ENCODE assay signal across 23 cellular contexts in genomic region chr7:141039366-141039765, GRCh38. TPM values are rescaled to one million over a fixed set of nuclear protein-coding genes. Genes with fewer than 3 reads are reported as not detected.
DNase-seq lines count a peak whose midpoint lies in the region; ATAC-seq, FAIRE-seq and TF ChIP-seq lines count a peak whose summit lies in the region.
"Had no signal": no experiment of that assay in that cellular context is flagged by ENCODE, and none has a peak within 500 bp of the region (broad histone marks: within the 10 kb centered on the region; RNA-seq: fewer than 3 reads in every experiment).

No MANE protein-coding gene starts in this region.

- no CpG with 5 or more reads among the region's 3 CpGs for WGBS in mesendoderm (ENCODE audit: extremely low coverage, insufficient coverage, low lambda C conversion rate)
- 49 to 56% methylated on average over 3 of the region's 3 CpGs for WGBS in pancreas, 2 donors

- H3K9me3 ChIP-seq in HEK293 (ENCODE audit: control insufficient read depth, insufficient read depth, low read depth, low read length) (no peaks in the 10 kb centered on the region), adipocyte (ENCODE audit: control insufficient read depth, low read length) (no peaks in the 10 kb centered on the region), pancreas (no peaks in the 10 kb centered on the region)
- H3K9me3 ChIP-seq: esophagus squamous epithelium, left lung, psoas muscle, tibial nerve had no signal

- no peaks in the 10 kb centered on the region for H3K79me1 ChIP-seq in mesendoderm (ENCODE audit: low read length)

- ATAC-seq in HG03354 (IDR thresholded peaks at IDR 0.05; ENCODE audit: poor library complexity, severe bottlenecking, unreplicated experiment) (no peak), GM18519 (IDR thresholded peaks at IDR 0.05; ENCODE audit: low FRiP score, unreplicated experiment) (no peak), pancreas (no peak)
- ATAC-seq: left lung, psoas muscle had no signal

- no peak for FAIRE-seq in pancreas (lab: Jason Lieb, UNC)

- H4K5ac ChIP-seq in mesendoderm (ENCODE audit: low read length): no peak overlapping the region

- POLR2A ChIA-PET in HEK293 (lab: Yijun Ruan, JAX): no interaction called here

- no peak overlapping the region for H2BK15ac ChIP-seq in mesendoderm (replicated peaks; ENCODE audit: low read depth)

- H2BK120ac ChIP-seq in mesendoderm (ENCODE audit: low read depth, low read length): no peak overlapping the region

- no peak overlapping the region for H3K18ac ChIP-seq in mesendoderm (ENCODE audit: low read length)

- H3K4me3 ChIP-seq in HEK293 (ENCODE audit: low read depth, low read length) (no peak overlapping the region), adipocyte (ENCODE audit: low read length) (no peak overlapping the region), mesendoderm (ENCODE audit: low read length) (no peak overlapping the region), pancreas (no peak overlapping the region)
- H3K4me3 ChIP-seq: esophagus squamous epithelium, left lung, psoas muscle, smooth muscle cell, tibial nerve had no signal

- H3K27ac ChIP-seq in HEK293 (ENCODE audit: extremely low read depth, low read depth, low read length): no peak overlapping the region
- no peak overlapping the region for H3K27ac ChIP-seq in mesendoderm (ENCODE audit: low read depth, low read length)
- no peak overlapping the region for H3K27ac ChIP-seq in pancreas
- H3K27ac ChIP-seq: esophagus squamous epithelium, KMS-11, left lung, psoas muscle, tibial nerve had no signal

- H2BK5ac ChIP-seq in mesendoderm (ENCODE audit: low read length): no peak overlapping the region

- TF ChIP-seq CTCF in HEK293 (tag by site-specific recombination; IDR thresholded peaks at IDR 0.05) (no peak), pancreas (IDR thresholded peaks at IDR 0.05) (no peak)

- DNase-seq in Daoy (ENCODE audit: low read depth) (peak; percentile 33), adipocyte (ENCODE audit: low read depth) (peak; percentile 18), mesendoderm (peak; percentile 8), foreskin melanocyte (no peak), pancreas (no peak)
- DNase-seq: AML-193; DMS79 treated with DMSO at 0.1 percent for 48 hours; effector memory CD4-positive, alpha-beta T cell; esophagus squamous epithelium; glutamatergic neuron; left lung; midbrain; NCI-H1694 treated with DMSO at 0.1 percent for 48 hours; NCI-H2227 treated with DMSO at 0.1 percent for 48 hours; psoas muscle; stimulated activated CD4-positive, alpha-beta T cell treated with anti-CD3 and anti-CD28 coated beads, Interleukin-4, amount 100 ng/mL, for 1 hour; T1000 had no signal

- H4K8ac ChIP-seq in mesendoderm (ENCODE audit: low read depth, low read length): no peak overlapping the region

- no peaks in the 10 kb centered on the region for H3K79me2 ChIP-seq in mesendoderm (ENCODE audit: control insufficient read depth, insufficient read depth, low read length)

- H3K56ac ChIP-seq in mesendoderm (ENCODE audit: low read length): no peak overlapping the region

- H3K9ac ChIP-seq in adipocyte (ENCODE audit: low read length) (no peak overlapping the region), mesendoderm (ENCODE audit: low read length) (no peak overlapping the region)
- H3K9ac ChIP-seq: KMS-11 had no signal

- H3K4me1 ChIP-seq in HEK293 (ENCODE audit: control insufficient read depth, insufficient read depth, low read length): no peaks in the 10 kb centered on the region
- H3K4me1 ChIP-seq in adipocyte (ENCODE audit: control insufficient read depth, insufficient read depth, low read length): peaks cover under 1% of the 10 kb centered on the region
- no peaks in the 10 kb centered on the region for H3K4me1 ChIP-seq in mesendoderm (ENCODE audit: control insufficient read depth, low read depth, low read length)
- H3K4me1 ChIP-seq in pancreas: no peaks in the 10 kb centered on the region
- H3K4me1 ChIP-seq: esophagus squamous epithelium, left lung, psoas muscle, tibial nerve had no signal

- H3K4me2 ChIP-seq in mesendoderm (ENCODE audit: low read length): no peak overlapping the region
- H3K4me2 ChIP-seq: KMS-11, smooth muscle cell had no signal

- H3K4ac ChIP-seq in mesendoderm (ENCODE audit: low read depth, low read length): no peak overlapping the region

- H3K27me3 ChIP-seq in adipocyte (replicated peaks; ENCODE audit: control insufficient read depth, insufficient read depth, low read length): no peaks in the 10 kb centered on the region
- H3K27me3 ChIP-seq in mesendoderm (ENCODE audit: insufficient read depth, low read length, poor library complexity): no peaks in the 10 kb centered on the region
- H3K27me3 ChIP-seq in pancreas: no peaks in the 10 kb centered on the region
- H3K27me3 ChIP-seq: esophagus squamous epithelium, left lung, tibial nerve had no signal

- CTCF ChIA-PET in HEK293 (lab: Yijun Ruan, JAX): interaction anchor here (0.7 kb wide), 1 partner anchor 139 kb away, joined by 3 read pairs; no protein-coding TSS in a partner anchor

- no peak overlapping the region for H2AK5ac ChIP-seq in mesendoderm (ENCODE audit: low read length)

- H3K23ac ChIP-seq in mesendoderm (ENCODE audit: low read length): no peak overlapping the region

- intact Hi-C loops in pancreas (cut with DNase I): no loop called here

- no peaks in the 10 kb centered on the region for H3K36me3 ChIP-seq in HEK293 (ENCODE audit: control insufficient read depth in 2 of 2, insufficient read depth in 1 of 2, low read length in 2 of 2)
- no peaks in the 10 kb centered on the region for H3K36me3 ChIP-seq in adipocyte (ENCODE audit: control insufficient read depth, insufficient read depth, low read length, severe bottlenecking)
- H3K36me3 ChIP-seq in mesendoderm (ENCODE audit: control insufficient read depth, insufficient read depth, low read length): no peaks in the 10 kb centered on the region
- no peaks in the 10 kb centered on the region for H3K36me3 ChIP-seq in pancreas
- H3K36me3 ChIP-seq: esophagus squamous epithelium, left lung, tibial nerve had no signal

TF ChIP-seq in HEK293, 187 proteins besides CTCF, POLR2A, EP300 and RAD21 (continues in another document):
- TF ChIP-seq ATF2 (tag by site-specific recombination; IDR thresholded peaks at IDR 0.05; ENCODE audit: low read depth): peak; percentile 91
- no peak for TF ChIP-seq ZNF560 (tag by site-specific recombination; IDR thresholded peaks at IDR 0.05; ENCODE audit: borderline replicate concordance)
- no peak for TF ChIP-seq ZNF311 (tag by site-specific recombination; IDR thresholded peaks at IDR 0.05; ENCODE audit: borderline replicate concordance)
- TF ChIP-seq, protein P1, sequence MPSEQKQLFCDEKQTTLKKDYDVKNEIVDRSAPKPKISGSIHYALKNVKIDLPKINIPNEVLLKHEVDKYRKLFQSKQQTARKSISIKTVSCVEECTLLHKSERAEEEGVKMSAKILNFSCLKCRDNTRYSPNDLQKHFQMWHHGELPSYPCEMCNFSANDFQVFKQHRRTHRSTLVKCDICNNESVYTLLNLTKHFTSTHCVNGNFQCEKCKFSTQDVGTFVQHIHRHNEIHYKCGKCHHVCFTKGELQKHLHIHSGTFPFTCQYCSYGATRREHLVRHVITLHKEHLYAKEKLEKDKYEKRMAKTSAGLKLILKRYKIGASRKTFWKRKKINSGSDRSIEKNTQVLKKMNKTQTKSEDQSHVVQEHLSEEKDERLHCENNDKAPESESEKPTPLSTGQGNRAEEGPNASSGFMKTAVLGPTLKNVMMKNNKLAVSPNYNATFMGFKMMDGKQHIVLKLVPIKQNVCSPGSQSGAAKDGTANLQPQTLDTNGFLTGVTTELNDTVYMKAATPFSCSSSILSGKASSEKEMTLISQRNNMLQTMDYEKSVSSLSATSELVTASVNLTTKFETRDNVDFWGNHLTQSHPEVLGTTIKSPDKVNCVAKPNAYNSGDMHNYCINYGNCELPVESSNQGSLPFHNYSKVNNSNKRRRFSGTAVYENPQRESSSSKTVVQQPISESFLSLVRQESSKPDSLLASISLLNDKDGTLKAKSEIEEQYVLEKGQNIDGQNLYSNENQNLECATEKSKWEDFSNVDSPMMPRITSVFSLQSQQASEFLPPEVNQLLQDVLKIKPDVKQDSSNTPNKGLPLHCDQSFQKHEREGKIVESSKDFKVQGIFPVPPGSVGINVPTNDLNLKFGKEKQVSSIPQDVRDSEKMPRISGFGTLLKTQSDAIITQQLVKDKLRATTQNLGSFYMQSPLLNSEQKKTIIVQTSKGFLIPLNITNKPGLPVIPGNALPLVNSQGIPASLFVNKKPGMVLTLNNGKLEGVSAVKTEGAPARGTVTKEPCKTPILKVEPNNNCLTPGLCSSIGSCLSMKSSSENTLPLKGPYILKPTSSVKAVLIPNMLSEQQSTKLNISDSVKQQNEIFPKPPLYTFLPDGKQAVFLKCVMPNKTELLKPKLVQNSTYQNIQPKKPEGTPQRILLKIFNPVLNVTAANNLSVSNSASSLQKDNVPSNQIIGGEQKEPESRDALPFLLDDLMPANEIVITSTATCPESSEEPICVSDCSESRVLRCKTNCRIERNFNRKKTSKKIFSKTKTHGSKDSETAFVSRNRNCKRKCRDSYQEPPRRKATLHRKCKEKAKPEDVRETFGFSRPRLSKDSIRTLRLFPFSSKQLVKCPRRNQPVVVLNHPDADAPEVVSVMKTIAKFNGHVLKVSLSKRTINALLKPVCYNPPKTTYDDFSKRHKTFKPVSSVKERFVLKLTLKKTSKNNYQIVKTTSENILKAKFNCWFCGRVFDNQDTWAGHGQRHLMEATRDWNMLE (tag by site-specific recombination; conservative IDR thresholded peaks at IDR 0.05; ENCODE audit: low read depth): no peak
- TF ChIP-seq ZNF623 (tag by site-specific recombination; IDR thresholded peaks at IDR 0.05): no peak
- TF ChIP-seq ZNF530 (tag by site-specific recombination; IDR thresholded peaks at IDR 0.05; ENCODE audit: low read depth): no peak
- TF ChIP-seq TRIM28 (IDR thresholded peaks at IDR 0.05; ENCODE audit: borderline replicate concordance, low read length): no peak

RNA-seq across cellular contexts. Expression of gene MRPS33, which starts 24.6 kb away (rescaled TPM):
- 49.5 and 64.8 TPM in 2 replicates for total RNA-seq in Daoy (2014; rRNA removed; shearing (Covaris generic))
- polyA plus RNA-seq in mesendoderm (2013, experiment 1 of 2): 85.4 TPM
- 89.0 TPM for polyA plus RNA-seq in mesendoderm (2013, experiment 2 of 2)
- total RNA-seq in pancreas: 10 to 100 TPM; 19.6 to 36.5 (median 28.3) TPM
- polyA plus RNA-seq in pancreas: 10 to 100 TPM; 27.5 to 44.9 TPM

RNA-seq across cellular contexts. Expression of gene TMEM178B, which starts 34.5 kb away (rescaled TPM):
- 1.2 and 1.3 TPM in 2 replicates for total RNA-seq in Daoy (2014; rRNA removed; shearing (Covaris generic))
- 3.8 TPM for polyA plus RNA-seq in mesendoderm (2013, experiment 1 of 2)
- 3.6 TPM for polyA plus RNA-seq in mesendoderm (2013, experiment 2 of 2)
- 1 to 10 TPM; 1.4 to 3.0 (median 2.2) TPM for total RNA-seq in pancreas
- 1 to 10 TPM in 1 of 2 donors, under 1 TPM in 1; 0.42 to 2.2 TPM for polyA plus RNA-seq in pancreas
- polyA plus RNA-seq: smooth muscle cell had no signal

Comparison
In these comparisons a context has a peak if more than half of its experiments do, and no peak if none do; other contexts are left out.
1. DNase-seq: peak in Daoy (single experiment), adipocyte (single experiment) and mesendoderm (single experiment); none in foreskin melanocyte (single experiment) and pancreas (0 of 6).